Comparison of ENCODE assay signal across 8 cellular contexts in genomic region chr12:96033549-96034389, GRCh38. TPM values are rescaled to one million over a fixed set of nuclear protein-coding genes. Genes with fewer than 3 reads are reported as not detected.
A peak's percentile ranks its signal among the peaks of the same experiment; 100 is the strongest.
DNase-seq lines count a peak whose midpoint lies in the region; ATAC-seq, FAIRE-seq and TF ChIP-seq lines count a peak whose summit lies in the region.

No MANE protein-coding gene starts in this region.

- H3K4me3 ChIP-seq in BLaER1 (peak overlapping the region; percentile 98), NB4 (ENCODE audit: low read depth, low read length) (peak overlapping the region; percentile 87), H1 (ENCODE audit: extremely low read depth in 1 of 4, insufficient read depth in 2 of 4, low read depth in 3 of 4, low read length in 4 of 4) (peak overlapping the region in 3 of 4 experiments; percentile 90 to 97 (median 95); a peak in 6 of 8 replicates), neural cell (ENCODE audit: low read length) (peak overlapping the region; percentile 86)

- H3K27ac ChIP-seq in BLaER1, result no peak overlapping the region
- H3K27ac ChIP-seq in H1 (ENCODE audit: low read depth, low read length), result no peak overlapping the region
- H3K27ac ChIP-seq in neural cell (ENCODE audit: low read length), result no peak overlapping the region

- H2BK12ac ChIP-seq in H1 (ENCODE audit: low read depth, low read length), result no peak overlapping the region

- H3K56ac ChIP-seq in H1 (replicated peaks; ENCODE audit: insufficient read length, low read depth, low read length), result no peak overlapping the region

- H3K9me3 ChIP-seq in BLaER1 (no peaks in the 10 kb centered on the region), H1 (ENCODE audit: insufficient read depth in 2 of 2, low read depth in 1 of 2, low read length in 1 of 2) (no peaks in the 10 kb centered on the region), neural cell (ENCODE audit: low read length) (no peaks in the 10 kb centered on the region)

- H3K9ac ChIP-seq in BLaER1 (no peak overlapping the region), H1 (replicated peaks in 1 of 4; ENCODE audit: extremely low read depth in 1 of 4, low read depth in 3 of 4, low read length in 3 of 4) (no peak overlapping the region; a peak in 1 of 7 replicates), neural cell (ENCODE audit: low read length) (no peak overlapping the region)

- H3K14ac ChIP-seq in H1 (ENCODE audit: insufficient read length), result no peak overlapping the region

- H3K36me3 ChIP-seq in BLaER1 (no peaks in the 10 kb centered on the region), H1 (ENCODE audit: control insufficient read depth in 2 of 4, insufficient read depth in 4 of 4, low read length in 3 of 4) (peaks cover 0 to 4% (median 0%) of the 10 kb centered on the region in 4 experiments; a peak in 1 of 8 replicates), neural cell (ENCODE audit: insufficient read depth, low read length) (no peaks in the 10 kb centered on the region)

- no peak overlapping the region for H2BK15ac ChIP-seq in H1 (ENCODE audit: low read length)

- no peak for TF ChIP-seq POLR2A in NB4 (IDR thresholded peaks at IDR 0.05; ENCODE audit: extremely low read depth, insufficient read length)
- no peak for TF ChIP-seq POLR2A in H1 (IDR thresholded peaks at IDR 0.05; ENCODE audit: control extremely low read depth in 1 of 2, low read depth in 2 of 2, low read length in 2 of 2)

- CTCF ChIA-PET in H1 (lab: Charles Lee; ENCODE audit: partially characterized antibody) (no interaction called here), HEK293T (lab: Yijun Ruan, JAX) (no interaction called here)

- DNase-seq in NB4 (ENCODE audit: low read depth), result peak; percentile 32
- DNase-seq in H1 (ENCODE audit: low read depth in 1 of 2, low spot score in 2 of 2), result no peak
- DNase-seq in stimulated activated naive CD4-positive, alpha-beta T cell treated with Interleukin-2 at 50 U/mL for 16 hours (lab: John Stamatoyannopoulos, UW), result no peak
- no peak for DNase-seq in HEK293T (ENCODE audit: extremely low spot score)
- DNase-seq in SIG-M5 treated with dmso at 0.1 percent for 504 hours (lab: John Stamatoyannopoulos, UW; ENCODE audit: unreplicated experiment), result no peak

- H3K79me2 ChIP-seq in H1 (ENCODE audit: control insufficient read depth in 1 of 2, insufficient read depth in 2 of 2, low read length in 2 of 2), result peaks cover 0 to 50% of the 10 kb centered on the region in 2 experiments; a peak in 2 of 4 replicates
- H3K79me2 ChIP-seq in neural cell (replicated peaks; ENCODE audit: insufficient read depth, low read length), result peaks cover 6% of the 10 kb centered on the region

- TF ChIP-seq EP300 in H1 (IDR thresholded peaks at IDR 0.05; ENCODE audit: borderline replicate concordance in 1 of 2, low read depth in 2 of 2, low read length in 2 of 2) (no peak), neural cell (conservative IDR thresholded peaks at IDR 0.05; ENCODE audit: poor library complexity, severe bottlenecking) (no peak)

- H4K5ac ChIP-seq in H1 (ENCODE audit: insufficient read length, low read depth, low read length), result no peak overlapping the region

- TF ChIP-seq CTCF in NB4 (IDR thresholded peaks at IDR 0.05; ENCODE audit: low read depth, low read length) (no peak), H1 (IDR thresholded peaks at IDR 0.05; ENCODE audit: control extremely low read depth in 1 of 3, insufficient read depth in 1 of 3, low read depth in 1 of 3, low read length in 3 of 3) (no peak), neural cell (IDR thresholded peaks at IDR 0.05; ENCODE audit: poor library complexity, severe bottlenecking) (no peak)

- H3K23ac ChIP-seq in H1 (ENCODE audit: insufficient read length), result no peak overlapping the region

- H4K20me1 ChIP-seq in BLaER1 (peaks cover 16% of the 10 kb centered on the region; the same call in 1 of the 2 replicates), H1 (replicated peaks in 1 of 2; ENCODE audit: control insufficient read depth in 1 of 2, insufficient read depth in 2 of 2, low read length in 2 of 2) (no peaks in the 10 kb centered on the region), neural cell (ENCODE audit: insufficient read depth) (no peaks in the 10 kb centered on the region)

- H2BK20ac ChIP-seq in H1 (ENCODE audit: low read length), result no peak overlapping the region

- no peak for TF ChIP-seq RAD21 in H1 (IDR thresholded peaks at IDR 0.05 in 1 of 2, conservative IDR thresholded peaks at IDR 0.05 in 1 of 2; ENCODE audit: low read depth in 2 of 2, low read length in 2 of 2)
- TF ChIP-seq RAD21 in neural cell (conservative IDR thresholded peaks at IDR 0.05), result no peak

- POLR2A ChIA-PET in H1 (lab: Charles Lee; ENCODE audit: partially characterized antibody) (interaction anchor here (1.7 kb wide), 1 partner anchor 36 kb away, joined by 4 read pairs; no protein-coding TSS in a partner anchor), HEK293T (lab: Yijun Ruan, JAX) (no interaction called here)

- no peaks in the 10 kb centered on the region for H3F3A ChIP-seq in neural cell (ENCODE audit: insufficient read depth, low read length, poor library complexity, severe bottlenecking)

- no peak overlapping the region for H2AFZ ChIP-seq in H1 (ENCODE audit: low read length)
- H2AFZ ChIP-seq in neural cell (ENCODE audit: low read depth, low read length), result no peak overlapping the region

- WGBS in H1 (ENCODE audit: extremely low coverage in 1 of 2, insufficient coverage in 1 of 2, insufficient read length in 1 of 2, insufficient replicate concordance in 2 of 2, low coverage in 1 of 2, low lambda C conversion rate in 2 of 2, missing lambda C conversion rate in 1 of 2), 2 experiments, result 81% methylated on average over 7 of the region's 7 CpGs; no CpG with 5 or more reads in 1 of the 2 experiments

- no peaks in the 10 kb centered on the region; the same call in 1 of the 2 replicates for H3K27me3 ChIP-seq in BLaER1
- H3K27me3 ChIP-seq in H1 (replicated peaks in 1 of 4; ENCODE audit: control insufficient read depth in 3 of 4, extremely low read depth in 1 of 4, insufficient read depth in 3 of 4, low read length in 3 of 4), result no peaks in the 10 kb centered on the region
- H3K27me3 ChIP-seq in neural cell (ENCODE audit: insufficient read depth, low read depth, low read length), result no peaks in the 10 kb centered on the region

- peaks cover 22% of the 10 kb centered on the region for H3K4me1 ChIP-seq in BLaER1
- H3K4me1 ChIP-seq in H1 (replicated peaks in 1 of 4; ENCODE audit: control insufficient read depth in 3 of 4, insufficient read depth in 4 of 4, low read length in 3 of 4), result no peaks in the 10 kb centered on the region

- no peak overlapping the region for H2AK5ac ChIP-seq in H1 (ENCODE audit: low read depth, low read length)

- H3K4me2 ChIP-seq in BLaER1 (peak overlapping the region; percentile 97), H1 (ENCODE audit: insufficient read depth in 1 of 2, low read depth in 2 of 2, low read length in 2 of 2) (peak overlapping the region; percentile 70 to 78), neural cell (ENCODE audit: low read length) (peak overlapping the region; percentile 69)

- no peak overlapping the region for H2BK120ac ChIP-seq in H1 (replicated peaks; ENCODE audit: low read depth, low read length)

- H4K8ac ChIP-seq in H1 (ENCODE audit: extremely low read depth, insufficient read depth, low read length), result no peak overlapping the region

- H2BK5ac ChIP-seq in H1 (ENCODE audit: low read depth, low read length), result no peak overlapping the region

- H3K18ac ChIP-seq in H1 (ENCODE audit: extremely low read depth, low read length), result no peak overlapping the region

- no peak overlapping the region for H3K4ac ChIP-seq in H1 (replicated peaks; ENCODE audit: insufficient read length, low read depth, low read length)

- no peaks in the 10 kb centered on the region for H3K9me2 ChIP-seq in neural cell (ENCODE audit: insufficient read depth, low read length)

- ATAC-seq in HG03571 (IDR thresholded peaks at IDR 0.05; ENCODE audit: unreplicated experiment), result no peak

- H3K79me1 ChIP-seq in H1 (ENCODE audit: low read depth, low read length), result no peaks in the 10 kb centered on the region; the same call in 1 of the 2 replicates

- peaks cover 5% of the 10 kb centered on the region; the same call in 1 of the 2 replicates for H3K23me2 ChIP-seq in H1 (ENCODE audit: low read depth, low read length)

- FAIRE-seq in H1 (lab: Jason Lieb, UNC), result no peak

- H4K91ac ChIP-seq in H1 (replicated peaks; ENCODE audit: insufficient read length, low read length), result no peak overlapping the region

TF ChIP-seq in H1, 55 proteins besides CTCF, POLR2A, EP300 and RAD21 (continues in another document):
- TF ChIP-seq SP1 (IDR thresholded peaks at IDR 0.05; ENCODE audit: low read depth, low read length) (no peak), HDAC6 (IDR thresholded peaks at IDR 0.05; ENCODE audit: low read depth, low read length) (no peak)

TF ChIP-seq in neural cell, 6 proteins besides CTCF, POLR2A, EP300 and RAD21 (continues in another document):
- TF ChIP-seq SMC3 (conservative IDR thresholded peaks at IDR 0.05; ENCODE audit: poor library complexity) (no peak), MXI1 (conservative IDR thresholded peaks at IDR 0.05; ENCODE audit: poor library complexity, severe bottlenecking) (no peak)

TF ChIP-seq in HEK293T, 16 proteins besides CTCF, POLR2A, EP300 and RAD21 (continues in another document):
- no peak for TF ChIP-seq ARNT (IDR thresholded peaks at IDR 0.05)
- TF ChIP-seq CTBP1 (IDR thresholded peaks at IDR 0.05; ENCODE audit: borderline replicate concordance), result no peak
- TF ChIP-seq NFRKB (IDR thresholded peaks at IDR 0.05), result no peak

RNA-seq across cellular contexts. Expression of gene LTA4H, which starts 1.6 kb away (rescaled TPM):
- total RNA-seq in H1 (2021; fragmentation: NEBNext Ultra II Directional; extraction: Animal tissue kit (Norgen Biotek cat#: 25700)), result 161 and 167 TPM in 2 replicates
- polyA plus RNA-seq in H1 (2011; rRNA removed) (77.8 and 106 TPM in 2 replicates), neural cell (54.1 and 55.3 TPM in 2 replicates)
- polyA plus RNA-seq in H1 (2011; cell fraction: cytosol; rRNA removed), result 161 TPM
- polyA plus RNA-seq in H1 (2011; cell fraction: nucleus; rRNA removed), result 89.3 TPM
- polyA plus RNA-seq in H1 (2012, experiment 1 of 2), result 135 to 179 TPM (median 147 TPM) in 4 replicates
- 27.7 TPM for polyA plus RNA-seq in H1 (2012, experiment 2 of 2)
- 172 TPM for polyA plus RNA-seq in H1 (2013, experiment 1 of 2)
- 166 TPM for polyA plus RNA-seq in H1 (2013, experiment 2 of 2)
- 110 and 126 TPM in 2 replicates for polyA minus RNA-seq in H1 (2011; rRNA and poly(A)+ RNA removed)
- 68.2 TPM for polyA minus RNA-seq in H1 (2011; cell fraction: cytosol; rRNA and poly(A)+ RNA removed)
- 93.7 TPM for polyA minus RNA-seq in H1 (2011; cell fraction: nucleus; rRNA and poly(A)+ RNA removed)
- 36.3 and 42.8 TPM in 2 replicates for polyA minus RNA-seq in neural cell

RNA-seq across cellular contexts. Expression of gene HAL, which starts 37.6 kb away (rescaled TPM):
- total RNA-seq in H1 (2021; fragmentation: NEBNext Ultra II Directional; extraction: Animal tissue kit (Norgen Biotek cat#: 25700)), result 0.17 and 0.44 TPM in 2 replicates
- polyA plus RNA-seq in H1 (2011; rRNA removed), result 0.08 and 0.12 TPM in 2 replicates
- polyA plus RNA-seq in H1 (2011; cell fraction: cytosol; rRNA removed), result 0.40 TPM
- polyA plus RNA-seq in H1 (2011; cell fraction: nucleus; rRNA removed), result 1.2 TPM
- polyA plus RNA-seq in H1 (2012, experiment 1 of 2), result 0.09 to 0.44 TPM (median 0.18 TPM) in 4 replicates
- polyA plus RNA-seq in H1 (2012, experiment 2 of 2), result 0.13 TPM
- polyA plus RNA-seq in H1 (2013, experiment 1 of 2), result 0.16 TPM
- polyA plus RNA-seq in H1 (2013, experiment 2 of 2), result 0.20 TPM
- polyA minus RNA-seq in H1 (2011; rRNA and poly(A)+ RNA removed), result 0.15 and 0.73 TPM in 2 replicates
- polyA minus RNA-seq in H1 (2011; cell fraction: cytosol; rRNA and poly(A)+ RNA removed), result not detected
- polyA minus RNA-seq in H1 (2011; cell fraction: nucleus; rRNA and poly(A)+ RNA removed), result 1.1 TPM
- 0.06 TPM in 1 of 2 replicates, not detected in the other for polyA plus RNA-seq in neural cell
- not detected in 2 replicates for polyA minus RNA-seq in neural cell
